ENCODE assay signal across 22 cellular contexts in genomic region chr6:42257063-42257462, GRCh38.
"Had no signal": no experiment of that assay in that cellular context is flagged by ENCODE, and none has a peak within 500 bp of the region (broad histone marks: within the 10 kb centered on the region; RNA-seq: fewer than 3 reads in every experiment).

No MANE protein-coding gene starts in this region.

- H3K9me3 ChIP-seq: colonic mucosa, gastroesophageal sphincter, right atrium auricular region, suprapubic skin, transverse colon, uterus had no signal

- ATAC-seq: gastroesophageal sphincter, left lobe of liver had no signal

- H3K4me3 Mint-ChIP-seq: stimulated activated naive CD8-positive, alpha-beta T cell treated with anti-CD3 and anti-CD28 coated beads, Interleukin-15, Interleukin-2, amounts not matched to agents 100 ng/mL and 50 ng/mL, for 24 hours had no signal

- H3K4me1 ChIP-seq: colonic mucosa had no signal

- H3K27me3 ChIP-seq: brain microvascular endothelial cell, colonic mucosa, gastroesophageal sphincter, right atrium auricular region, suprapubic skin, transverse colon, uterus had no signal

- FAIRE-seq: islet of Langerhans had no signal

- H3K27me3 Mint-ChIP-seq: progenitor cell of endocrine pancreas; stimulated activated naive CD8-positive, alpha-beta T cell treated with anti-CD3 and anti-CD28 coated beads, Interleukin-15, Interleukin-2, amounts not matched to agents 100 ng/mL and 50 ng/mL, for 24 hours had no signal

- H3K36me3 ChIP-seq: colonic mucosa, right atrium auricular region, uterus had no signal

- H3K27ac Mint-ChIP-seq: progenitor cell of endocrine pancreas; stimulated activated naive CD8-positive, alpha-beta T cell treated with anti-CD3 and anti-CD28 coated beads, Interleukin-15, Interleukin-2, amounts not matched to agents 100 ng/mL and 50 ng/mL, for 24 hours had no signal

- DNase-seq: activated CD4-positive, alpha-beta T cell treated with anti-CD3 and anti-CD28 coated beads, Interleukin-2, amount 50 U/mL, for 4 hours; activated naive CD4-positive, alpha-beta T cell treated with anti-CD3 and anti-CD28 coated beads, Interleukin-2, amount 50 U/mL, for 16 hours; activated T-cell treated with anti-CD3 and anti-CD28 coated beads, Interleukin-2, amount 50 U/mL, for 1 hour; aorta; brain microvascular endothelial cell; central memory CD4-positive, alpha-beta T cell; colonic mucosa; mammary epithelial cell; midbrain; occipital lobe; stimulated activated CD4-positive, alpha-beta T cell treated with anti-CD3 and anti-CD28 coated beads, Interleukin-2, amount 100 ng/mL, for 24 hours; T-helper 1 cell; transverse colon; uterus had no signal

- H3K4me3 ChIP-seq: colonic mucosa, gastroesophageal sphincter, right atrium auricular region, suprapubic skin, transverse colon, uterus had no signal

- H3K27ac ChIP-seq: brain microvascular endothelial cell, colonic mucosa, gastroesophageal sphincter, right atrium auricular region, suprapubic skin, transverse colon, VCaP had no signal

- H3K9me3 Mint-ChIP-seq: stimulated activated naive CD8-positive, alpha-beta T cell treated with anti-CD3 and anti-CD28 coated beads, Interleukin-15, Interleukin-2, amounts not matched to agents 100 ng/mL and 50 ng/mL, for 24 hours had no signal
